In genomic region chr4:7442609-7443140, GRCh38 we compare ENCODE assay signal across 22 cellular contexts. TPM values are rescaled to one million over a fixed set of nuclear protein-coding genes. Genes with fewer than 3 reads are reported as not detected.
DNase-seq lines count a peak whose midpoint lies in the region; ATAC-seq, FAIRE-seq and TF ChIP-seq lines count a peak whose summit lies in the region.
"Had no signal": no experiment of that assay in that cellular context is flagged by ENCODE, and none has a peak within 500 bp of the region (broad histone marks: within the 10 kb centered on the region; RNA-seq: fewer than 3 reads in every experiment).

No MANE protein-coding gene starts in this region.

- H3K4me1 ChIP-seq in right atrium auricular region (no peaks in the 10 kb centered on the region), neural progenitor cell (peaks cover 11% of the 10 kb centered on the region), HepG2 (ENCODE audit: insufficient read depth, low read length) (no peaks in the 10 kb centered on the region; the same call in 1 of the 2 replicates)
- peaks cover 0 to 73% (median 44%) of the 10 kb centered on the region in 10 experiments; a peak in 17 of 20 replicates for H3K4me1 ChIP-seq in BLaER1 treated with 17β-estradiol and CSF1 and Interleukin-3, amounts not matched to agents 10 nM and 100 nM

- H3K4me3 ChIP-seq in right atrium auricular region (no peak overlapping the region), neural progenitor cell (no peak overlapping the region), HepG2 (replicated peaks in 1 of 3; ENCODE audit: insufficient read depth in 1 of 3, low read depth in 2 of 3, low read length in 3 of 3) (no peak overlapping the region)
- no peak overlapping the region for H3K4me3 ChIP-seq in BLaER1 treated with 17β-estradiol and CSF1 and Interleukin-3, amounts not matched to agents 10 nM and 100 nM

- H3K4me2 ChIP-seq in BLaER1 treated with 17β-estradiol and CSF1 and Interleukin-3, amounts not matched to agents 10 nM and 100 nM = peak overlapping the region; percentile 61 to 82 (median 73)
- no peak overlapping the region for H3K4me2 ChIP-seq in neural progenitor cell
- no peak overlapping the region for H3K4me2 ChIP-seq in HepG2 (ENCODE audit: low read depth, low read length)

- peaks cover 14% of the 10 kb centered on the region for H3K9me3 Mint-ChIP-seq in neural progenitor cell
- H3K9me3 Mint-ChIP-seq: CD4-positive, alpha-beta T cell; HFFc6 had no signal

- 87% methylated on average over 7 of the region's 15 CpGs for WGBS in HepG2 (ENCODE audit: low lambda C conversion rate)

- intact Hi-C loops in Right ventricle myocardium inferior (cut with DNase I) (no loop called here), HepG2 (cut with micrococcal nuclease; ENCODE audit: unreplicated experiment) (no loop called here)

- BruUV-seq in HepG2 (replicated peaks; lab: Mats Ljungman, UMichigan) = no TSS peak

- H3K4me3 Mint-ChIP-seq in neural progenitor cell = no peak overlapping the region
- H3K4me3 Mint-ChIP-seq: CD4-positive, alpha-beta T cell; HFFc6 had no signal

- H3K36me3 ChIP-seq in right atrium auricular region (no peaks in the 10 kb centered on the region), neural progenitor cell (no peaks in the 10 kb centered on the region), HepG2 (replicated peaks in 1 of 2; ENCODE audit: control insufficient read depth in 1 of 2, insufficient read depth in 2 of 2, low read length in 2 of 2) (no peaks in the 10 kb centered on the region)
- H3K36me3 ChIP-seq in BLaER1 treated with 17β-estradiol and CSF1 and Interleukin-3, amounts not matched to agents 10 nM and 100 nM = no peaks in the 10 kb centered on the region

- peak overlapping the region in 7 of 11 experiments; percentile 31 to 56 (median 48); a peak in 9 of 22 replicates for H3K9ac ChIP-seq in BLaER1 treated with 17β-estradiol and CSF1 and Interleukin-3, amounts not matched to agents 10 nM and 100 nM
- H3K9ac ChIP-seq in neural progenitor cell (no peak overlapping the region), HepG2 (ENCODE audit: insufficient read depth, low read depth, low read length) (no peak overlapping the region)

- CTCF ChIA-PET in HepG2 (lab: Yijun Ruan, JAX; ENCODE audit: low intra/inter-chr PET ratio, low total read pairs) = no interaction called here

- peaks cover 0 to 6% (median 0%) of the 10 kb centered on the region in 11 experiments; a peak in 1 of 22 replicates for H4K20me1 ChIP-seq in BLaER1 treated with 17β-estradiol and CSF1 and Interleukin-3, amounts not matched to agents 10 nM and 100 nM
- H4K20me1 ChIP-seq in neural progenitor cell (ENCODE audit: low read depth) (peaks cover 6% of the 10 kb centered on the region), HepG2 (ENCODE audit: insufficient read depth, low read length) (no peaks in the 10 kb centered on the region)

- no peak overlapping the region for H2AFZ ChIP-seq in neural progenitor cell (replicated peaks)
- H2AFZ ChIP-seq in HepG2 (ENCODE audit: low read length) = no peak overlapping the region

- TF ChIP-seq CTCF in right atrium auricular region (IDR thresholded peaks at IDR 0.05) (no peak), neural progenitor cell (IDR thresholded peaks at IDR 0.05) (no peak), HepG2 (CRISPR knock-in tag; IDR thresholded peaks at IDR 0.05) (no peak)

- H3K4me1 Mint-ChIP-seq in neural progenitor cell = peaks cover 16% of the 10 kb centered on the region

- peaks cover 4% of the 10 kb centered on the region for H3K36me3 Mint-ChIP-seq in neural progenitor cell

- no peak for TF ChIP-seq RAD21 in HepG2 (CRISPR knock-in tag; IDR thresholded peaks at IDR 0.05)

- no peak for FAIRE-seq in HepG2 (lab: Jason Lieb, UNC)
- FAIRE-seq: G401.6, GM12891 had no signal

- H3K79me2 ChIP-seq in neural progenitor cell (ENCODE audit: low read depth) (no peaks in the 10 kb centered on the region), HepG2 (ENCODE audit: insufficient read depth, low read length) (no peaks in the 10 kb centered on the region)

- ATAC-seq in Right ventricle myocardium inferior (no peak), HepG2 (no peak)

- DNase-seq in Right ventricle myocardium inferior (ENCODE audit: missing footprints) (peak; percentile 37), right atrium auricular region (ENCODE audit: low spot score) (no peak), OCI-M1 (lab: John Stamatoyannopoulos, UW) (peak; percentile 58), neural progenitor cell (ENCODE audit: low spot score) (no peak), HepG2 (ENCODE audit: low spot score) (no peak), SK-N-DZ (ENCODE audit: low spot score) (no peak), hepatic stellate cell (ENCODE audit: low spot score) (no peak)
- DNase-seq: 8988T; AML-193; C1 segment of cervical spinal cord; CD4-positive, alpha-beta T cell; DMS153; DMS79 treated with DMSO at 0.1 percent for 48 hours; EL; HCEC 1CT; HFFc6; IMR-90 had no signal

- no peak for TF ChIP-seq POLR2A in HepG2 (IDR thresholded peaks at IDR 0.05; ENCODE audit: insufficient read depth in 1 of 2, low read depth in 2 of 2, low read length in 2 of 2)

- H3K27ac ChIP-seq in right atrium auricular region (no peak overlapping the region), neural progenitor cell (no peak overlapping the region), HepG2 (ENCODE audit: extremely low read length, insufficient read depth, low read length) (no peak overlapping the region)
- H3K27ac ChIP-seq in BLaER1 treated with 17β-estradiol and CSF1 and Interleukin-3, amounts not matched to agents 10 nM and 100 nM = peak overlapping the region in 8 of 11 experiments; percentile 19 to 71 (median 48); a peak in 13 of 22 replicates
- H3K27ac ChIP-seq: HL-60 had no signal

- peak overlapping the region; percentile 67 for H3K27ac Mint-ChIP-seq in neural progenitor cell
- H3K27ac Mint-ChIP-seq: CD4-positive, alpha-beta T cell; HFFc6 had no signal

- no peak for TF ChIP-seq EP300 in HepG2 (IDR thresholded peaks at IDR 0.05; ENCODE audit: low read depth in 2 of 2, low read length in 2 of 2)
- TF ChIP-seq EP300 in HepG2 (CRISPR knock-in tag; IDR thresholded peaks at IDR 0.05; ENCODE audit: borderline replicate concordance) = no peak

- no peaks in the 10 kb centered on the region for H3K27me3 ChIP-seq in right atrium auricular region
- H3K27me3 ChIP-seq in BLaER1 treated with 17β-estradiol and CSF1 and Interleukin-3, amounts not matched to agents 10 nM and 100 nM = no peaks in the 10 kb centered on the region
- H3K27me3 ChIP-seq in neural progenitor cell = no peaks in the 10 kb centered on the region
- H3K27me3 ChIP-seq in HepG2 (ENCODE audit: control insufficient read depth in 1 of 2, insufficient read depth in 2 of 2, low read length in 2 of 2) = peaks cover 0 to 10% of the 10 kb centered on the region in 2 experiments; a peak in 3 of 5 replicates

- no peaks in the 10 kb centered on the region for H3F3A ChIP-seq in neural progenitor cell (ENCODE audit: low read depth)

- H3K27me3 Mint-ChIP-seq in neural progenitor cell (ENCODE audit: insufficient read depth, low read depth) = peaks cover 10% of the 10 kb centered on the region

- POLR2A ChIA-PET in HepG2 (lab: Yijun Ruan, JAX) = no interaction called here

- in situ Hi-C loops in HepG2 (cut with HindIII; ENCODE audit: extremely low pct_ligation_motif_present, low pct_unique_long_range_greater_than_20kb) = no loop called here

- H3K9me3 ChIP-seq in right atrium auricular region (no peaks in the 10 kb centered on the region), neural progenitor cell (ENCODE audit: low read depth) (no peaks in the 10 kb centered on the region), HepG2 (ENCODE audit: low read length) (no peaks in the 10 kb centered on the region)
- H3K9me3 ChIP-seq in BLaER1 treated with 17β-estradiol and CSF1 and Interleukin-3, amounts not matched to agents 10 nM and 100 nM (replicated peaks in 1 of 11) = peaks cover 0 to 20% (median 5%) of the 10 kb centered on the region in 11 experiments; a peak in 9 of 22 replicates

TF ChIP-seq in HepG2, 621 proteins besides CTCF, POLR2A, EP300 and RAD21 (continues in another document):
- no peak for TF ChIP-seq ZNF629 (CRISPR knock-in tag; conservative IDR thresholded peaks at IDR 0.05)
- TF ChIP-seq TCF7L2 (IDR thresholded peaks at IDR 0.05; ENCODE audit: low read depth, low read length) = no peak

RNA-seq across cellular contexts. Expression of gene PSAPL1, which starts 7.9 kb away (rescaled TPM):
- not detected for total RNA-seq in Right ventricle myocardium inferior
- total RNA-seq in right atrium auricular region = under 1 TPM in 1 of 2 donors, not detected in 1; 0.12 TPM
- total RNA-seq in neural progenitor cell (ENCODE audit: low replicate concordance) = 0.06 TPM in 1 of 2 replicates, not detected in the other
- total RNA-seq in HepG2 (2016; rRNA removed; fragmentation: Illumina TruSeq; extraction: Trizol) = 0.02 TPM in 1 of 2 replicates, not detected in the other
- total RNA-seq in HepG2 (2016; cell fraction: cytosol; rRNA removed; fragmentation: Illumina TruSeq; extraction: Trizol; ENCODE audit: low read depth) = not detected in 2 replicates
- total RNA-seq in HepG2 (2016; cell fraction: insoluble cytoplasmic fraction; rRNA removed; fragmentation: Illumina TruSeq; extraction: Trizol) = not detected in 2 replicates
- not detected in 2 replicates for total RNA-seq in HepG2 (2016; cell fraction: membrane; rRNA removed; fragmentation: Illumina TruSeq; extraction: Trizol)
- total RNA-seq in HepG2 (2016; cell fraction: nucleus; rRNA removed; fragmentation: Illumina TruSeq; extraction: Trizol) = not detected in 2 replicates
- polyA plus RNA-seq in HepG2 (2011; rRNA removed) = 0.16 and 0.20 TPM in 2 replicates
- 0.09 and 0.17 TPM in 2 replicates for polyA plus RNA-seq in HepG2 (2011; cell fraction: cytosol; rRNA removed)
- polyA plus RNA-seq in HepG2 (2011; cell fraction: nucleus; rRNA removed) = 0.08 and 0.12 TPM in 2 replicates
- polyA plus RNA-seq in HepG2 (2012) = 0.03 and 0.04 TPM in 2 replicates
- not detected in 2 replicates for polyA plus RNA-seq in HepG2 (2016; cell fraction: cytosol; fragmentation: Illumina TruSeq; extraction: Trizol; ENCODE audit: low read depth)
- not detected in 2 replicates for polyA plus RNA-seq in HepG2 (2016; cell fraction: insoluble cytoplasmic fraction; fragmentation: Illumina TruSeq; extraction: Trizol; ENCODE audit: low read depth)
- polyA plus RNA-seq in HepG2 (2016; cell fraction: membrane; fragmentation: Illumina TruSeq; extraction: Trizol; ENCODE audit: low read depth) = not detected in 2 replicates
- not detected in 2 replicates for polyA plus RNA-seq in HepG2 (2016; cell fraction: nucleus; fragmentation: Illumina TruSeq; extraction: Trizol; ENCODE audit: insufficient read depth, low read depth)
- polyA minus RNA-seq in HepG2 (2011; rRNA and poly(A)+ RNA removed; ENCODE audit: low replicate concordance) = 0.14 TPM in 1 of 2 replicates, not detected in the other
- polyA minus RNA-seq in HepG2 (2011; cell fraction: cytosol; rRNA and poly(A)+ RNA removed) = 0.26 TPM in 1 of 2 replicates, not detected in the other
- not detected in 2 replicates for polyA minus RNA-seq in HepG2 (2011; cell fraction: nucleus; rRNA and poly(A)+ RNA removed)
- polyA plus RNA-seq in SK-N-DZ (2014; cell fraction: cytosol; rRNA removed) = not detected in 2 replicates
- polyA plus RNA-seq in SK-N-DZ (2014; cell fraction: nucleus; rRNA removed) = not detected in 2 replicates
- total RNA-seq: CD4-positive, alpha-beta T cell; H4; HFFc6; IMR-90 had no signal
- polyA plus RNA-seq: IMR-90 had no signal

Comparison
In these comparisons a context has a peak if more than half of its experiments do, and no peak if none do; other contexts are left out.
1. DNase-seq: peak in Right ventricle myocardium inferior (single experiment) and OCI-M1 (single experiment); none in right atrium auricular region (single experiment), neural progenitor cell (single experiment), HepG2 (single experiment), SK-N-DZ (single experiment) and hepatic stellate cell (single experiment).
2. H3K27ac ChIP-seq: peak in BLaER1 treated with 17β-estradiol and CSF1 and Interleukin-3, amounts not matched to agents 10 nM and 100 nM (8 of 11); none in right atrium auricular region (0 of 2), neural progenitor cell (single experiment) and HepG2 (single experiment).
3. H3K4me2 ChIP-seq: peak in BLaER1 treated with 17β-estradiol and CSF1 and Interleukin-3, amounts not matched to agents 10 nM and 100 nM (11 of 11); none in neural progenitor cell (single experiment) and HepG2 (single experiment).
4. H3K9ac ChIP-seq: peak in BLaER1 treated with 17β-estradiol and CSF1 and Interleukin-3, amounts not matched to agents 10 nM and 100 nM (7 of 11); none in neural progenitor cell (single experiment) and HepG2 (single experiment).